Comparison of ENCODE assay signal across 23 cellular contexts in genomic region chr12:116377194-116377735, GRCh38.
"Had no signal": no experiment of that assay in that cellular context is flagged by ENCODE, and none has a peak within 500 bp of the region (broad histone marks: within the 10 kb centered on the region; RNA-seq: fewer than 3 reads in every experiment).

No MANE protein-coding gene starts in this region.

- H3K27ac Mint-ChIP-seq: activated CD4-positive, alpha-beta memory T cell treated with anti-CD3 and anti-CD28 coated beads, Interleukin-2, amount 10 ng/mL, durations not matched to agents 7 days and 5 days; activated CD4-positive, alpha-beta T cell treated with anti-CD3 and anti-CD28 coated beads for 36 hours; activated CD8-positive, alpha-beta memory T cell treated with anti-CD3 and anti-CD28 coated beads, Interleukin-2, amount 10 ng/mL, durations not matched to agents 7 days and 5 days; activated naive CD8-positive, alpha-beta T cell treated with anti-CD3 and anti-CD28 coated beads, Interleukin-2, amount 10 ng/mL, durations not matched to agents 7 days and 5 days; activated T-helper 2 cell treated with anti-CD3 and anti-CD28 coated beads, Interferon-gamma antibody, Interleukin-2, Interleukin-4, amounts not matched to agents 10 μg/mL and 5 μg/mL and 100 μg/mL, durations not matched to agents 14 hours and 24 hours and 36 hours; natural killer cell treated with Interleukin-12 subunit alpha and Interleukin-12 subunit beta and Interleukin-15 and Interleukin-18, amount 100 ng/mL, for 72 hours had no signal

- H3K27me3 Mint-ChIP-seq: activated CD4-positive, alpha-beta T cell treated with anti-CD3 and anti-CD28 coated beads for 36 hours had no signal

- FAIRE-seq: islet of Langerhans had no signal

- H3K4me3 ChIP-seq: dorsolateral prefrontal cortex, lower lobe of right lung had no signal

- DNase-seq: activated CD4-positive, alpha-beta memory T cell treated with anti-CD3 and anti-CD28 coated beads, Interleukin-2, amount 10 ng/mL, durations not matched to agents 7 days and 5 days; activated CD8-positive, alpha-beta memory T cell treated with anti-CD3 and anti-CD28 coated beads, Interleukin-2, amount 10 ng/mL, durations not matched to agents 7 days and 5 days; activated naive CD4-positive, alpha-beta T cell treated with Interleukin-2 at 50 U/mL for 16 hours; activated naive CD8-positive, alpha-beta T cell treated with anti-CD3 and anti-CD28 coated beads, Interleukin-2, amount 10 ng/mL, durations not matched to agents 7 days and 5 days; caudate nucleus; glutamatergic neuron; hippocampal formation; left colon; lower lobe of right lung; nucleus accumbens; posterior cingulate gyrus; retina; stimulated activated CD4-positive, alpha-beta T cell treated with anti-CD3 and anti-CD28 coated beads, Interleukin-12 subunit alpha, Interleukin-12 subunit beta, amount 100 ng/mL, for 4 hours; stimulated activated CD8-positive, alpha-beta memory T cell treated with anti-CD3 and anti-CD28 coated beads, Interleukin-4, amount 100 ng/mL, for 48 hours; stimulated activated naive CD4-positive, alpha-beta T cell had no signal

- H3K9me3 ChIP-seq: lower lobe of right lung had no signal

- H3K4me3 Mint-ChIP-seq: activated CD4-positive, alpha-beta memory T cell treated with anti-CD3 and anti-CD28 coated beads, Interleukin-2, amount 10 ng/mL, durations not matched to agents 7 days and 5 days; activated CD4-positive, alpha-beta T cell treated with anti-CD3 and anti-CD28 coated beads for 36 hours; activated CD8-positive, alpha-beta memory T cell treated with anti-CD3 and anti-CD28 coated beads, Interleukin-2, amount 10 ng/mL, durations not matched to agents 7 days and 5 days; activated naive CD8-positive, alpha-beta T cell treated with anti-CD3 and anti-CD28 coated beads, Interleukin-2, amount 10 ng/mL, durations not matched to agents 7 days and 5 days; brain; natural killer cell treated with Interleukin-12 subunit alpha and Interleukin-12 subunit beta and Interleukin-15 and Interleukin-18, amount 100 ng/mL, for 72 hours had no signal

- H3K36me3 ChIP-seq: lower lobe of right lung had no signal

- H3K27ac ChIP-seq: dorsolateral prefrontal cortex, epithelial cell of prostate, lower lobe of right lung, VCaP had no signal

- H3K36me3 Mint-ChIP-seq: activated CD8-positive, alpha-beta memory T cell treated with anti-CD3 and anti-CD28 coated beads, Interleukin-2, amount 10 ng/mL, durations not matched to agents 7 days and 5 days; activated naive CD8-positive, alpha-beta T cell treated with anti-CD3 and anti-CD28 coated beads, Interleukin-2, amount 10 ng/mL, durations not matched to agents 7 days and 5 days; brain; natural killer cell treated with Interleukin-12 subunit alpha and Interleukin-12 subunit beta and Interleukin-15 and Interleukin-18, amount 100 ng/mL, for 72 hours had no signal

- H3K4me1 ChIP-seq: lower lobe of right lung had no signal
